19 cellular contexts compared by ENCODE assay signal in the genomic region with DNA sequence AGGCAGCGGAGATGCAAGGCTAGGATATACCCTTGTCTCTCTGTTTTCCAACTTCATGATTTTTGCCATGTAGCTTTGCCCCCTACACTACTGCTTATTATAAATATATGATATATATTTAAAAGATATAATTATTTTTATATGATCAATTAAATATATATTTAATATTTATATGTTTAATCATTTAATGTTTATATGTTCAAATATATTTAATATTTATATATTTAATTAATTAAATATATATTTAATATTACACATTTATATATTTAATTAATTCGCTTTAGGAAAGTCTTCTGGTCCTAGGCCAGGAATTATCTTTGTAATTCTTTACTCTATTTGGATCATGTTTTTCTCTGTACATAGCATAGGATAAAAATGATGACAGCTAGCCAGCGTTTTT.
DNase-seq lines count a peak whose midpoint lies in the region; ATAC-seq, FAIRE-seq and TF ChIP-seq lines count a peak whose summit lies in the region.
"Had no signal": no experiment of that assay in that cellular context is flagged by ENCODE, and none has a peak within 500 bp of the region (broad histone marks: within the 10 kb centered on the region; RNA-seq: fewer than 3 reads in every experiment).

No MANE protein-coding gene starts in this region.

- no peaks in the 10 kb centered on the region for H3K9me3 ChIP-seq in pancreas
- H3K9me3 ChIP-seq: BLaER1, Caco-2 had no signal

- no peak for DNase-seq in RCC 7860 (ENCODE audit: low spot score)
- DNase-seq in pancreas = no peak
- no peak for DNase-seq in left lobe of liver (ENCODE audit: low spot score)
- no peak for DNase-seq in GM10248 (ENCODE audit: extremely low spot score)
- DNase-seq: Caco-2; CD4-positive, CD25-positive, alpha-beta regulatory T cell; CD8-positive, alpha-beta T cell; DMS153; DND-41; GDM1; H9 had no signal

- no peak overlapping the region for H3K27ac ChIP-seq in pancreas
- H3K27ac ChIP-seq: BLaER1, C4-2B had no signal

- CTCF ChIA-PET in GM10248 (lab: Yijun Ruan, JAX) = no interaction called here

- peak; percentile 66 for FAIRE-seq in RCC 7860 (lab: Jason Lieb, UNC)
- peak; percentile 62 for FAIRE-seq in colon (lab: Jason Lieb, UNC)
- FAIRE-seq in pancreas (lab: Jason Lieb, UNC) = peak; percentile 77
- FAIRE-seq: GM12891, GM18507 had no signal

- no peak overlapping the region for H3K4me3 ChIP-seq in pancreas
- H3K4me3 ChIP-seq: BLaER1, GM23338 had no signal

- no peak for TF ChIP-seq CTCF in pancreas (IDR thresholded peaks at IDR 0.05)
- no peak for TF ChIP-seq CTCF in GM10248 (IDR thresholded peaks at IDR 0.05; ENCODE audit: control extremely low read depth, extremely low read depth, low read depth, missing control alignments)

- H3K36me3 ChIP-seq in pancreas = no peaks in the 10 kb centered on the region
- H3K36me3 ChIP-seq: BLaER1 had no signal

- intact Hi-C loops in pancreas (cut with DNase I) = no loop called here

- H3K4me1 ChIP-seq in pancreas = no peaks in the 10 kb centered on the region
- H3K4me1 ChIP-seq: BLaER1, Caco-2 had no signal

- no peak for ATAC-seq in pancreas
- no peak for ATAC-seq in HG02981 (IDR thresholded peaks at IDR 0.05; ENCODE audit: unreplicated experiment)
- ATAC-seq in left lobe of liver = no peak
- ATAC-seq: CD8-positive, alpha-beta T cell; GM23338; HCT116 had no signal

- POLR2A ChIA-PET in GM10248 (lab: Yijun Ruan, JAX) = no interaction called here

- H3K27me3 ChIP-seq in pancreas = no peaks in the 10 kb centered on the region
- H3K27me3 ChIP-seq: BLaER1 had no signal

- 78% methylated on average over 3 of the region's 3 CpGs for WGBS in pancreas, 2 donors
